ENCODE assay signal across 12 cellular contexts in genomic region chr18:49690307-49690706, GRCh38.
A peak's percentile ranks its signal among the peaks of the same experiment; 100 is the strongest.
DNase-seq lines count a peak whose midpoint lies in the region; ATAC-seq, FAIRE-seq and TF ChIP-seq lines count a peak whose summit lies in the region.
"Had no signal": no experiment of that assay in that cellular context is flagged by ENCODE, and none has a peak within 500 bp of the region (broad histone marks: within the 10 kb centered on the region; RNA-seq: fewer than 3 reads in every experiment).

No MANE protein-coding gene starts in this region.

- no peak overlapping the region for H2AFZ ChIP-seq in GM23248
- H2AFZ ChIP-seq in PC-3 (ENCODE audit: low read length) = no peak overlapping the region
- H2AFZ ChIP-seq in endothelial cell of umbilical vein (ENCODE audit: low read depth, low read length) = no peak overlapping the region

- H3F3A ChIP-seq in GM23248 (ENCODE audit: insufficient read depth) (peaks cover 27% of the 10 kb centered on the region), PC-3 (ENCODE audit: low read length, unreplicated experiment) (peaks cover 7% of the 10 kb centered on the region)

- peak; percentile 74 for ATAC-seq in PC-3

- in situ Hi-C loops in GM23248 (cut with MboI) = no loop called here
- in situ Hi-C loops in HAP-1 (cut with MboI; ENCODE audit: low sequenced_read_pairs) = no loop called here

- no peaks in the 10 kb centered on the region for H3K9me3 ChIP-seq in GM23248 (ENCODE audit: low read depth)
- H3K9me3 ChIP-seq in PC-3 (ENCODE audit: low read length) = no peaks in the 10 kb centered on the region
- H3K9me3 ChIP-seq in endothelial cell of umbilical vein (replicated peaks; ENCODE audit: control insufficient read depth, insufficient read depth, low read length) = no peaks in the 10 kb centered on the region
- H3K9me3 ChIP-seq in HAP-1 = no peaks in the 10 kb centered on the region
- H3K9me3 ChIP-seq in prostate gland = no peaks in the 10 kb centered on the region
- H3K9me3 ChIP-seq: suprapubic skin had no signal

- H3K9ac ChIP-seq in GM23248 = peak overlapping the region; percentile 75
- H3K9ac ChIP-seq in PC-3 (ENCODE audit: low read length) = peak overlapping the region; percentile 97
- peak overlapping the region; percentile 84 for H3K9ac ChIP-seq in endothelial cell of umbilical vein (replicated peaks; ENCODE audit: extremely low read depth, insufficient read depth, low read length)

- no peaks in the 10 kb centered on the region for H4K20me1 ChIP-seq in GM23248 (ENCODE audit: insufficient read depth)
- H4K20me1 ChIP-seq in PC-3 (ENCODE audit: low read length) = no peaks in the 10 kb centered on the region
- no peaks in the 10 kb centered on the region for H4K20me1 ChIP-seq in endothelial cell of umbilical vein (replicated peaks; ENCODE audit: control insufficient read depth, extremely low read depth, insufficient read depth, low read length)

- no peaks in the 10 kb centered on the region for H3K9me2 ChIP-seq in GM23248 (ENCODE audit: insufficient read depth)
- H3K9me2 ChIP-seq in PC-3 (replicated peaks; ENCODE audit: low read length) = no peaks in the 10 kb centered on the region

- H3K36me3 ChIP-seq in GM23248 (ENCODE audit: low read depth) = no peaks in the 10 kb centered on the region
- no peaks in the 10 kb centered on the region for H3K36me3 ChIP-seq in PC-3 (ENCODE audit: low read depth, low read length)
- no peaks in the 10 kb centered on the region for H3K36me3 ChIP-seq in endothelial cell of umbilical vein (ENCODE audit: control insufficient read depth in 2 of 2, extremely low read depth in 1 of 2, insufficient read depth in 2 of 2, low read length in 2 of 2)
- H3K36me3 ChIP-seq in HAP-1 (replicated peaks) = no peaks in the 10 kb centered on the region
- no peaks in the 10 kb centered on the region for H3K36me3 ChIP-seq in prostate gland
- H3K36me3 ChIP-seq: suprapubic skin had no signal

- TF ChIP-seq CTCF in PC-3 (conservative IDR thresholded peaks at IDR 0.05; ENCODE audit: low read depth, low read length) = no peak
- no peak for TF ChIP-seq CTCF in endothelial cell of umbilical vein (IDR thresholded peaks at IDR 0.05; ENCODE audit: extremely low read depth in 1 of 2, insufficient read depth in 1 of 2, low read depth in 1 of 2, low read length in 2 of 2)
- TF ChIP-seq CTCF in prostate gland (IDR thresholded peaks at IDR 0.05) = no peak

- dilution Hi-C loops in endothelial cell of umbilical vein (cut with MboI; ENCODE audit: extremely low pct_ligation_motif_present, low sequenced_read_pairs) = no loop called here

- H3K4me2 ChIP-seq in GM23248 (ENCODE audit: unreplicated experiment) (peak overlapping the region; percentile 84), PC-3 (ENCODE audit: low read length) (peak overlapping the region; percentile 79), endothelial cell of umbilical vein (ENCODE audit: insufficient read depth, low read length) (peak overlapping the region; percentile 77)

- no peaks in the 10 kb centered on the region for H3K79me2 ChIP-seq in GM23248 (ENCODE audit: insufficient read depth)
- H3K79me2 ChIP-seq in PC-3 (ENCODE audit: low read length) = no peaks in the 10 kb centered on the region
- no peaks in the 10 kb centered on the region for H3K79me2 ChIP-seq in endothelial cell of umbilical vein (ENCODE audit: control insufficient read depth, insufficient read depth, low read length)

- H3K9me1 ChIP-seq in endothelial cell of umbilical vein (replicated peaks; ENCODE audit: control insufficient read depth, extremely low read depth, insufficient read depth, low read length) = no peaks in the 10 kb centered on the region

- peak overlapping the region; percentile 95 for H3K27ac ChIP-seq in GM23248
- H3K27ac ChIP-seq in PC-3 (ENCODE audit: low read length) = peak overlapping the region; percentile 100
- H3K27ac ChIP-seq in endothelial cell of umbilical vein (ENCODE audit: insufficient read depth, low read depth, low read length) = peak overlapping the region; percentile 97
- H3K27ac ChIP-seq in prostate gland = no peak overlapping the region
- H3K27ac ChIP-seq: suprapubic skin had no signal

- TF ChIP-seq POLR2A in endothelial cell of umbilical vein (IDR thresholded peaks at IDR 0.05; ENCODE audit: low read depth, low read length) (no peak), prostate gland (IDR thresholded peaks at IDR 0.05) (no peak)

- H3K4me3 ChIP-seq in GM23248 = peak overlapping the region; percentile 63
- H3K4me3 ChIP-seq in PC-3 (ENCODE audit: low read length) = peak overlapping the region; percentile 46; the same call in 1 of the 2 replicates
- H3K4me3 ChIP-seq in endothelial cell of umbilical vein (replicated peaks in 1 of 3; ENCODE audit: insufficient read depth in 1 of 3, low read depth in 1 of 3, low read length in 3 of 3) = peak overlapping the region in 1 of 3 experiments; percentile 34
- H3K4me3 ChIP-seq in skeletal muscle cell (ENCODE audit: low read depth, low read length) = no peak overlapping the region
- H3K4me3 ChIP-seq in HAP-1 = no peak overlapping the region
- no peak overlapping the region for H3K4me3 ChIP-seq in prostate gland
- H3K4me3 ChIP-seq: suprapubic skin had no signal

- intact Hi-C loops in PC-3 (cut with micrococcal nuclease) (loop anchor here (2.0 to 10.0 kb wide), 2 partner anchors 34 to 126 kb away; partner anchors contain the start of gene LIPG), endothelial cell of umbilical vein (cut with micrococcal nuclease) (loop anchor here (1.0 kb wide), 1 partner anchor 26 kb away; no protein-coding TSS in a partner anchor), prostate gland (cut with DNase I) (no loop called here)

- CTCF ChIA-PET in PC-3 (lab: Charles Lee) = no interaction called here
- CTCF ChIA-PET in endothelial cell of umbilical vein (lab: Charles Lee) = interaction anchor here (1.2 to 1.9 kb wide), 2 partner anchors 34 to 36 kb away, joined by 7 to 8 read pairs; no protein-coding TSS in a partner anchor

- POLR2A ChIA-PET in PC-3 (lab: Charles Lee; ENCODE audit: unreplicated experiment) = no interaction called here
- POLR2A ChIA-PET in endothelial cell of umbilical vein (lab: Charles Lee) = no interaction called here

- BruUV-seq in PC-3 (replicated peaks; lab: Mats Ljungman, UMichigan) = no TSS peak
- BruUV-seq in endothelial cell of umbilical vein (replicated peaks; lab: Mats Ljungman, UMichigan) = no TSS peak

- H3K27me3 ChIP-seq in GM23248 (replicated peaks; ENCODE audit: insufficient read depth) (no peaks in the 10 kb centered on the region), PC-3 (ENCODE audit: low read length) (no peaks in the 10 kb centered on the region), endothelial cell of umbilical vein (ENCODE audit: control insufficient read depth in 2 of 2, insufficient read depth in 2 of 2, low read length in 2 of 2) (no peaks in the 10 kb centered on the region), HAP-1 (ENCODE audit: low read depth) (0 out of 2 replicates have a peak, but pooled peaks cover 3% of the 10 kb centered on the region), prostate gland (replicated peaks; ENCODE audit: insufficient read depth) (no peaks in the 10 kb centered on the region)
- H3K27me3 ChIP-seq: suprapubic skin had no signal

- peak; percentile 95 for DNase-seq in GM23248
- peak; percentile 78 for DNase-seq in PC-3
- DNase-seq in endothelial cell of umbilical vein (ENCODE audit: low read depth, low spot score) = peak; percentile 78
- peak; percentile 98 for DNase-seq in skeletal muscle cell (ENCODE audit: low read depth)
- no peak for DNase-seq in OCI-M2 (lab: John Stamatoyannopoulos, UW; ENCODE audit: unreplicated experiment)
- no peak for DNase-seq in HAP-1 (ENCODE audit: low spot score in 2 of 2)
- DNase-seq in prostate gland (ENCODE audit: low spot score) = no peak
- DNase-seq: activated CD4-positive, alpha-beta T cell treated with anti-CD3 and anti-CD28 coated beads, Interleukin-2, amount 50 U/mL, for 4 hours; hippocampal formation; Kasumi-1; RPMI8226 had no signal

- peak; percentile 75 for FAIRE-seq in endothelial cell of umbilical vein (lab: Jason Lieb, UNC)

- H3K4me1 ChIP-seq in GM23248 (ENCODE audit: insufficient read depth) (peaks cover 19% of the 10 kb centered on the region), PC-3 (ENCODE audit: insufficient read depth, low read length) (peaks cover 30% of the 10 kb centered on the region), endothelial cell of umbilical vein (ENCODE audit: control insufficient read depth, extremely low read depth, insufficient read depth, low read length) (peaks cover 48% of the 10 kb centered on the region), HAP-1 (no peaks in the 10 kb centered on the region), prostate gland (replicated peaks) (no peaks in the 10 kb centered on the region)
- H3K4me1 ChIP-seq: suprapubic skin had no signal

- 0% methylated on average over 3 of the region's 3 CpGs for WGBS in GM23248 (ENCODE audit: low coverage in 1 of 2, low lambda C conversion rate in 2 of 2, missing lambda C conversion rate in 2 of 2), 2 experiments
- WGBS in prostate gland = 53% methylated on average over 3 of the region's 3 CpGs

TF ChIP-seq in endothelial cell of umbilical vein, 7 proteins besides CTCF, POLR2A, EP300 and RAD21:
- peak; percentile 92 for TF ChIP-seq GATA2 (IDR thresholded peaks at IDR 0.05; ENCODE audit: insufficient read depth, insufficient read length, low read depth, low read length)
- TF ChIP-seq MAX (IDR thresholded peaks at IDR 0.05; ENCODE audit: insufficient read depth, insufficient read length) = no peak
- peak; percentile 64 for TF ChIP-seq POLR2AphosphoS5 (IDR thresholded peaks at IDR 0.05; ENCODE audit: insufficient read depth, low read depth, low read length)
- peak; percentile 49 for TF ChIP-seq JUN (IDR thresholded peaks at IDR 0.05; ENCODE audit: borderline replicate concordance, insufficient read depth, insufficient read length, low read depth)
- peak; percentile 85 for TF ChIP-seq FOS (IDR thresholded peaks at IDR 0.05; ENCODE audit: borderline replicate concordance, insufficient read depth, low read length)
- no peak for TF ChIP-seq EZH2 (IDR thresholded peaks at IDR 0.05; ENCODE audit: borderline replicate concordance, low read depth, low read length, severe bottlenecking)
- TF ChIP-seq MYC (IDR thresholded peaks at IDR 0.05; ENCODE audit: low read depth, low read length) = no peak

Comparison
In these comparisons a context has a peak if more than half of its experiments do, and no peak if none do; other contexts are left out.
1. DNase-seq: peak in GM23248 (single experiment), PC-3 (single experiment), endothelial cell of umbilical vein (single experiment) and skeletal muscle cell (single experiment); none in OCI-M2 (single experiment), HAP-1 (0 of 2) and prostate gland (single experiment).
2. H3K27ac ChIP-seq: peak in GM23248 (single experiment), PC-3 (single experiment) and endothelial cell of umbilical vein (single experiment); none in prostate gland (0 of 2).
3. H3K4me3 ChIP-seq: peak in GM23248 (single experiment) and PC-3 (single experiment); none in skeletal muscle cell (single experiment), HAP-1 (single experiment) and prostate gland (0 of 2).
4. Peak in every context shown above with its lines, with median percentiles within 50 percentile points of each other: H3K4me2 ChIP-seq and H3K9ac ChIP-seq.